ENCODE assay signal across 25 cellular contexts in genomic region chr19:4701557-4701956, GRCh38. TPM values are rescaled to one million over a fixed set of nuclear protein-coding genes. Genes with fewer than 3 reads are reported as not detected.
A peak's percentile ranks its signal among the peaks of the same experiment; 100 is the strongest.
DNase-seq lines count a peak whose midpoint lies in the region; ATAC-seq and TF ChIP-seq lines count a peak whose summit lies in the region.
"Had no signal": no experiment of that assay in that cellular context is flagged by ENCODE, and none has a peak within 500 bp of the region (broad histone marks: within the 10 kb centered on the region; RNA-seq: fewer than 3 reads in every experiment).

No MANE protein-coding gene starts in this region.

- H3K9me3 ChIP-seq in left lung (no peaks in the 10 kb centered on the region), psoas muscle (no peaks in the 10 kb centered on the region), suprapubic skin (no peaks in the 10 kb centered on the region), gastroesophageal sphincter (no peaks in the 10 kb centered on the region)
- no peaks in the 10 kb centered on the region for H3K9me3 ChIP-seq in CD4-positive, alpha-beta T cell (ENCODE audit: control insufficient read depth, low read length)
- H3K9me3 ChIP-seq: A549; BLaER1 treated with 17β-estradiol and CSF1 and Interleukin-3, amounts not matched to agents 10 nM and 100 nM had no signal

- DNase-seq in RWPE1 (ENCODE audit: low spot score) (no peak), left lung (no peak), psoas muscle (peak in 1 of 2 donors; percentile 72), suprapubic skin (ENCODE audit: low spot score in 2 of 2) (no peak), dorsolateral prefrontal cortex (no peak)
- DNase-seq in activated naive CD4-positive, alpha-beta T cell treated with anti-CD3 and anti-CD28 coated beads for 36 hours, result no peak
- no peak for DNase-seq in CD4-positive, alpha-beta T cell
- DNase-seq: AML-193; CD4-positive, alpha-beta memory T cell; CD8-positive, alpha-beta memory T cell; COR-L47; DMS 273 treated with DMSO at 0.1 percent for 48 hours; DMS153; DMS53; DMS79; DND-41; EL; GDM1 had no signal

- peaks cover 23% of the 10 kb centered on the region for H3K36me3 Mint-ChIP-seq in activated naive CD4-positive, alpha-beta T cell treated with anti-CD3 and anti-CD28 coated beads for 36 hours (ENCODE audit: low read depth)
- H3K36me3 Mint-ChIP-seq in CD4-positive, alpha-beta T cell (ENCODE audit: low read depth), result peaks cover 79% of the 10 kb centered on the region

- no peaks in the 10 kb centered on the region for H3K4me1 Mint-ChIP-seq in activated naive CD4-positive, alpha-beta T cell treated with anti-CD3 and anti-CD28 coated beads for 36 hours (ENCODE audit: low read depth)
- no peaks in the 10 kb centered on the region for H3K4me1 Mint-ChIP-seq in CD4-positive, alpha-beta T cell (ENCODE audit: low read depth)
- H3K4me1 Mint-ChIP-seq: B cell; CD8-positive, alpha-beta memory T cell had no signal

- 71 to 78% (median 72%) methylated on average over 8 of the region's 8 CpGs for WGBS in psoas muscle, 3 donors
- 62% methylated on average over 8 of the region's 8 CpGs for WGBS in suprapubic skin
- WGBS in gastroesophageal sphincter (ENCODE audit: low coverage in 1 of 2), 2 donors, result 71 to 76% methylated on average over 2 to 6 of the region's 8 CpGs

- intact Hi-C loops in left lung (cut with DNase I) (no loop called here), psoas muscle (cut with DNase I) (no loop called here), dorsolateral prefrontal cortex (cut with DNase I) (no loop called here)
- intact Hi-C loops in activated naive CD4-positive, alpha-beta T cell treated with anti-CD3 and anti-CD28 coated beads for 36 hours (cut with micrococcal nuclease), result no loop called here
- intact Hi-C loops in CD4-positive, alpha-beta T cell (cut with DNase I, micrococcal nuclease), result no loop called here

- peaks cover 0 to 96% of the 10 kb centered on the region in 2 donors for H3K36me3 ChIP-seq in left lung
- peaks cover 15 to 83% of the 10 kb centered on the region in 2 donors for H3K36me3 ChIP-seq in psoas muscle (ENCODE audit: insufficient read depth in 1 of 2, low read depth in 1 of 2)
- peaks cover 87% of the 10 kb centered on the region for H3K36me3 ChIP-seq in suprapubic skin
- peaks cover 0 to 92% of the 10 kb centered on the region in 2 donors for H3K36me3 ChIP-seq in gastroesophageal sphincter

- no peaks in the 10 kb centered on the region for H3K27me3 Mint-ChIP-seq in activated naive CD4-positive, alpha-beta T cell treated with anti-CD3 and anti-CD28 coated beads for 36 hours (ENCODE audit: low read depth)
- no peaks in the 10 kb centered on the region for H3K27me3 Mint-ChIP-seq in CD4-positive, alpha-beta T cell
- H3K27me3 Mint-ChIP-seq: B cell; CD4-positive, alpha-beta memory T cell; CD8-positive, alpha-beta memory T cell had no signal

- CTCF ChIA-PET in RWPE1 (lab: Yijun Ruan, JAX), result interaction anchor here (0.7 kb wide), 1 partner anchor 114 kb away, joined by 5 read pairs; no protein-coding TSS in a partner anchor
- CTCF ChIA-PET in activated naive CD4-positive, alpha-beta T cell treated with anti-CD3 and anti-CD28 coated beads for 36 hours (lab: Charles Lee), result interaction anchor here (1.3 kb wide), 1 partner anchor 108 kb away, joined by 4 read pairs; no protein-coding TSS in a partner anchor
- CTCF ChIA-PET in CD4-positive, alpha-beta T cell (lab: Charles Lee), result no interaction called here

- TF ChIP-seq EP300 in suprapubic skin (IDR thresholded peaks at IDR 0.05), result no peak
- no peak for TF ChIP-seq EP300 in gastroesophageal sphincter (IDR thresholded peaks at IDR 0.05)

- H3K27me3 ChIP-seq in left lung (no peaks in the 10 kb centered on the region), psoas muscle (ENCODE audit: insufficient read depth in 3 of 3, low read length in 2 of 3) (no peaks in the 10 kb centered on the region), suprapubic skin (no peaks in the 10 kb centered on the region), gastroesophageal sphincter (no peaks in the 10 kb centered on the region), dorsolateral prefrontal cortex (no peaks in the 10 kb centered on the region)
- no peaks in the 10 kb centered on the region for H3K27me3 ChIP-seq in CD4-positive, alpha-beta T cell (ENCODE audit: control insufficient read depth, insufficient read depth, low read length)
- H3K27me3 ChIP-seq: BLaER1 treated with 17β-estradiol and CSF1 and Interleukin-3, amounts not matched to agents 10 nM and 100 nM had no signal

- no peak overlapping the region for H3K4me3 ChIP-seq in left lung
- no peak overlapping the region for H3K4me3 ChIP-seq in psoas muscle
- H3K4me3 ChIP-seq in suprapubic skin, result no peak overlapping the region
- H3K4me3 ChIP-seq in gastroesophageal sphincter, result no peak overlapping the region
- no peak overlapping the region for H3K4me3 ChIP-seq in dorsolateral prefrontal cortex
- H3K4me3 ChIP-seq: A549; BLaER1 treated with 17β-estradiol and CSF1 and Interleukin-3, amounts not matched to agents 10 nM and 100 nM; GM12878 had no signal

- TF ChIP-seq POLR2A in suprapubic skin (IDR thresholded peaks at IDR 0.05), result no peak
- TF ChIP-seq POLR2A in gastroesophageal sphincter (IDR thresholded peaks at IDR 0.05), result no peak

- peaks cover 0 to 14% of the 10 kb centered on the region in 2 donors for H3K4me1 ChIP-seq in left lung
- H3K4me1 ChIP-seq in psoas muscle, result peaks cover 34% of the 10 kb centered on the region
- peaks cover 39% of the 10 kb centered on the region for H3K4me1 ChIP-seq in suprapubic skin
- peaks cover 0 to 3% (median 0%) of the 10 kb centered on the region in 3 donors for H3K4me1 ChIP-seq in gastroesophageal sphincter

- H3K27ac Mint-ChIP-seq in activated naive CD4-positive, alpha-beta T cell treated with anti-CD3 and anti-CD28 coated beads for 36 hours, result no peak overlapping the region
- no peak overlapping the region for H3K27ac Mint-ChIP-seq in CD4-positive, alpha-beta T cell
- H3K27ac Mint-ChIP-seq: B cell; CD4-positive, alpha-beta memory T cell; CD8-positive, alpha-beta memory T cell had no signal

- POLR2A ChIA-PET in RWPE1 (lab: Yijun Ruan, JAX; ENCODE audit: low non-redundant PET), result no interaction called here
- POLR2A ChIA-PET in CD4-positive, alpha-beta T cell (lab: Charles Lee), result no interaction called here

- no peak overlapping the region for H3K4me3 Mint-ChIP-seq in activated naive CD4-positive, alpha-beta T cell treated with anti-CD3 and anti-CD28 coated beads for 36 hours
- H3K4me3 Mint-ChIP-seq in CD4-positive, alpha-beta T cell, result no peak overlapping the region
- H3K4me3 Mint-ChIP-seq: B cell; CD4-positive, alpha-beta memory T cell; CD8-positive, alpha-beta memory T cell had no signal

- H3K9me3 Mint-ChIP-seq in activated naive CD4-positive, alpha-beta T cell treated with anti-CD3 and anti-CD28 coated beads for 36 hours, result no peaks in the 10 kb centered on the region
- no peaks in the 10 kb centered on the region for H3K9me3 Mint-ChIP-seq in CD4-positive, alpha-beta T cell
- H3K9me3 Mint-ChIP-seq: CD4-positive, alpha-beta memory T cell; CD8-positive, alpha-beta memory T cell had no signal

- peak overlapping the region; percentile 100 for H3K27ac ChIP-seq in RWPE1
- H3K27ac ChIP-seq in left lung, result no peak overlapping the region
- no peak overlapping the region for H3K27ac ChIP-seq in psoas muscle
- H3K27ac ChIP-seq in suprapubic skin, result peak overlapping the region; percentile 83
- no peak overlapping the region for H3K27ac ChIP-seq in gastroesophageal sphincter
- H3K27ac ChIP-seq in dorsolateral prefrontal cortex, result no peak overlapping the region
- H3K27ac ChIP-seq in CD4-positive, alpha-beta T cell (ENCODE audit: low read depth, low read length), result no peak overlapping the region
- H3K27ac ChIP-seq: 22Rv1; A549; BLaER1 treated with 17β-estradiol and CSF1 and Interleukin-3, amounts not matched to agents 10 nM and 100 nM; C4-2B had no signal

- ATAC-seq in left lung (peak; percentile 48), psoas muscle (peak in 3 of 4 donors; percentile 10 to 52 (median 47)), gastroesophageal sphincter (no peak)
- ATAC-seq in CD4-positive, alpha-beta T cell (ENCODE audit: poor library complexity), result no peak
- ATAC-seq: A549, GM12878 had no signal

- TF ChIP-seq CTCF in RWPE1 (conservative IDR thresholded peaks at IDR 0.05; ENCODE audit: low read depth) (no peak), left lung (IDR thresholded peaks at IDR 0.05) (no peak), psoas muscle (IDR thresholded peaks at IDR 0.05) (no peak), suprapubic skin (IDR thresholded peaks at IDR 0.05) (no peak), gastroesophageal sphincter (IDR thresholded peaks at IDR 0.05) (no peak), dorsolateral prefrontal cortex (IDR thresholded peaks at IDR 0.05 in 54 of 56, conservative IDR thresholded peaks at IDR 0.05 in 2 of 56; ENCODE audit: low read depth in 1 of 56, partially characterized antibody in 56 of 56) (no peak)
- no peak for TF ChIP-seq CTCF in CD4-positive, alpha-beta T cell (IDR thresholded peaks at IDR 0.05)

RNA-seq across cellular contexts. Expression of gene DPP9, which starts 22.1 kb away (rescaled TPM):
- total RNA-seq in left lung (10 to 100 TPM; 79.7 to 95.5 TPM), psoas muscle (10 to 100 TPM; 55.9 to 97.4 (median 78.6) TPM), suprapubic skin (100 to 1,000 TPM in 2 of 4 donors, 10 to 100 TPM in 2; 51.2 to 126 (median 84.1) TPM), gastroesophageal sphincter (10 to 100 TPM; 35.0 to 82.1 (median 42.0) TPM), dorsolateral prefrontal cortex (10 to 100 TPM; 24.5 to 54.3 (median 38.1) TPM)
- 100 to 1,000 TPM in 2 of 3 donors, 10 to 100 TPM in 1; 64.6 to 138 (median 108) TPM for polyA plus RNA-seq in psoas muscle
- 10 to 100 TPM; 40.8 to 41.9 TPM for total RNA-seq in activated naive CD4-positive, alpha-beta T cell treated with anti-CD3 and anti-CD28 coated beads for 36 hours
- total RNA-seq in CD4-positive, alpha-beta T cell, result 10 to 100 TPM; 67.9 to 72.8 TPM

RNA-seq across cellular contexts. Expression of gene MYDGF, which starts 31.4 kb away (rescaled TPM):
- total RNA-seq in left lung (100 to 1,000 TPM in 1 of 2 donors, 10 to 100 TPM in 1; 98.2 to 156 TPM), psoas muscle (10 to 100 TPM; 11.4 to 24.0 (median 19.1) TPM), suprapubic skin (10 to 100 TPM; 17.5 to 43.6 (median 28.3) TPM), gastroesophageal sphincter (10 to 100 TPM; 20.5 to 44.6 (median 30.1) TPM), dorsolateral prefrontal cortex (10 to 100 TPM; 18.4 to 49.7 (median 30.3) TPM)
- 100 to 1,000 TPM in 1 of 3 donors, 10 to 100 TPM in 2; 23.9 to 164 (median 40.0) TPM for polyA plus RNA-seq in psoas muscle
- total RNA-seq in activated naive CD4-positive, alpha-beta T cell treated with anti-CD3 and anti-CD28 coated beads for 36 hours, result 10 to 100 TPM; 43.5 to 45.5 TPM
- 10 to 100 TPM; 22.0 to 23.0 TPM for total RNA-seq in CD4-positive, alpha-beta T cell

Comparison
In these comparisons a context has a peak if more than half of its experiments do, and no peak if none do; other contexts are left out.
1. H3K27ac ChIP-seq: peak in RWPE1 (single experiment) and suprapubic skin (single experiment); none in left lung (0 of 2), psoas muscle (single experiment), gastroesophageal sphincter (0 of 4), dorsolateral prefrontal cortex (0 of 59) and CD4-positive, alpha-beta T cell (single experiment).
2. ATAC-seq: peak in left lung (single experiment) and psoas muscle (3 of 4); none in gastroesophageal sphincter (single experiment) and CD4-positive, alpha-beta T cell (single experiment).